In the genomic region with DNA sequence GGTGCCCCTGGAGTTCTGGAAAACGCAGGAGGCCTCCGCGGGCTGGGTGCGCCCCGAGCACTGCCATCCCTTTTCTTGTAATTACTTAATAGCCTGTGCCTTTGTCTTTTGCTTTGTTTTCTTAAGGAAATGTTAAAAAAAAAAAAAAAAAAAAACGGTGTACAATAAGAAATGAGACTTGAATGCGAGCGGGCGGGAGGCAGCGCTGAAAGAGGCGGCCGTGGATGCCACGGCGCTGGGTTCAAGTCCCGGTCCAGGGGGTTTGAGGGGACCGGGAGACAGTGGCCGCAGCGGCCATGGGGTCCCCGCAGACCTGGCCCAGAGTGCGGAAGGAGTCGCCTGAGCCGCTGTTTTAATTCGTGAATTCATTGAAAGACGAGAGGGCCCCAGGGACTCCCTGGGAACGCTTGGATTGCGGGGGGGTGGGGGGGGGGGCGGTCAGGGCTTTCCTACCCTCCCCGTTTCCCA, we compare ENCODE assay signal across 9 cellular contexts.
DNase-seq lines count a peak whose midpoint lies in the region; ATAC-seq and TF ChIP-seq lines count a peak whose summit lies in the region.
"Had no signal": no experiment of that assay in that cellular context is flagged by ENCODE, and none has a peak within 500 bp of the region (broad histone marks: within the 10 kb centered on the region; RNA-seq: fewer than 3 reads in every experiment).

No MANE protein-coding gene starts in this region.

- TF ChIP-seq EP300 in gastroesophageal sphincter (IDR thresholded peaks at IDR 0.05) (no peak), ovary (IDR thresholded peaks at IDR 0.05) (no peak)

- TF ChIP-seq POLR2A in gastroesophageal sphincter (IDR thresholded peaks at IDR 0.05) (no peak), ovary (IDR thresholded peaks at IDR 0.05) (no peak)

- H3K27me3 Mint-ChIP-seq in T-helper 17 cell, result peaks cover 29% of the 10 kb centered on the region

- H3K27me3 ChIP-seq in gastroesophageal sphincter (no peaks in the 10 kb centered on the region), ovary (no peaks in the 10 kb centered on the region), MG63 (no peaks in the 10 kb centered on the region)

- H3K27ac ChIP-seq in gastroesophageal sphincter, result peak overlapping the region in 3 of 4 donors; percentile 81 to 88 (median 83)
- peak overlapping the region; percentile 27 to 57 for H3K27ac ChIP-seq in ovary

- DNase-seq in AG04449 (ENCODE audit: low read depth, low spot score), result no peak
- no peak for DNase-seq in T-helper 17 cell
- DNase-seq in ovary, result peak in 1 of 5 donors; percentile 14
- DNase-seq in middle frontal gyrus (ENCODE audit: extremely low spot score, low spot score), result no peak
- no peak for DNase-seq in MG63
- no peak for DNase-seq in NCI-H1436 treated with DMSO at 0.1 percent for 48 hours (lab: John Stamatoyannopoulos, UW)
- no peak for DNase-seq in EL

- H3K9me3 ChIP-seq in T-helper 17 cell (ENCODE audit: control insufficient read depth, low read length, poor library complexity, severe bottlenecking) (no peaks in the 10 kb centered on the region), gastroesophageal sphincter (no peaks in the 10 kb centered on the region), ovary (no peaks in the 10 kb centered on the region), MG63 (no peaks in the 10 kb centered on the region)
- H3K9me3 ChIP-seq: adrenal gland had no signal

- H3K36me3 Mint-ChIP-seq in T-helper 17 cell (ENCODE audit: low read depth), result no peaks in the 10 kb centered on the region

- H3K4me3 ChIP-seq in AG04449 (ENCODE audit: low read depth, low read length) (peak overlapping the region; percentile 64; the same call in 1 of the 2 replicates), gastroesophageal sphincter (peak overlapping the region; percentile 37 to 71), ovary (peak overlapping the region; percentile 44), MG63 (no peak overlapping the region)

- H3K4me1 ChIP-seq in gastroesophageal sphincter (peaks cover 0 to 37% (median 0%) of the 10 kb centered on the region in 3 donors), ovary (ENCODE audit: insufficient read depth) (no peaks in the 10 kb centered on the region)

- H3K4me1 Mint-ChIP-seq in T-helper 17 cell, result peaks cover 2% of the 10 kb centered on the region

- peak overlapping the region; percentile 72 for H3K4me3 Mint-ChIP-seq in T-helper 17 cell

- CTCF ChIA-PET in AG04449 (lab: Yijun Ruan, JAX), result no interaction called here

- WGBS in gastroesophageal sphincter (ENCODE audit: low coverage in 1 of 2), 2 donors, result 75 to 77% methylated on average over 7 to 11 of the region's 28 CpGs
- WGBS in ovary, 3 donors, result 40 to 61% (median 46%) methylated on average over 28 of the region's 28 CpGs

- POLR2A ChIA-PET in AG04449 (lab: Yijun Ruan, JAX), result no interaction called here

- ATAC-seq in T-helper 17 cell (no peak), gastroesophageal sphincter (no peak)

- H3K36me3 ChIP-seq in gastroesophageal sphincter, result no peaks in the 10 kb centered on the region
- no peaks in the 10 kb centered on the region for H3K36me3 ChIP-seq in ovary
- no peaks in the 10 kb centered on the region for H3K36me3 ChIP-seq in MG63
- H3K36me3 ChIP-seq: adrenal gland had no signal

- TF ChIP-seq CTCF in AG04449 (IDR thresholded peaks at IDR 0.05; ENCODE audit: insufficient read depth, low read length, missing control alignments) (no peak), gastroesophageal sphincter (IDR thresholded peaks at IDR 0.05) (no peak), ovary (IDR thresholded peaks at IDR 0.05) (no peak)

- intact Hi-C loops in ovary (cut with DNase I), result no loop called here

- H3K27ac Mint-ChIP-seq in T-helper 17 cell, result no peak overlapping the region
